ENCODE assay signal across 31 cellular contexts in the genomic region with DNA sequence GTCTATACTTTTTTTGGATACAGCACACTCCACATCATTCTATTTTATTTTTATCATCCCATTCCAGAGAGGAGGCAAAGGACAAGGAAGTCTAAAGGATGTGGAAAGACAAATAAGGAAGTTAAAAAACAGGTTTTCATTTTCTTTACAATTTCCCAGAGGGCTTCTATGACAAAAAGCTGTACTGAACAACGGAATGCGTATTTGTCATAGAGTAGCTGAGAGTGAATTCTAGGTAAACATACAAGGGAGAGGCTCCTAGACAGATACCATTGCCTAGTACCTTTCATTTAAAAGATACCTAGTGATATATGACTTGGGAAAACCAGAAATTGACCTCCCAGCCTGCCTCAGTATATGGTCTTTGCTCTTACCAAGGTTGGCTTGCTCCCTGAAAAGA.
"Had no signal": no experiment of that assay in that cellular context is flagged by ENCODE, and none has a peak within 500 bp of the region (broad histone marks: within the 10 kb centered on the region; RNA-seq: fewer than 3 reads in every experiment).

No MANE protein-coding gene starts in this region.

- H3K27me3 Mint-ChIP-seq: activated CD8-positive, alpha-beta memory T cell treated with anti-CD3 and anti-CD28 coated beads, Interleukin-2, amount 10 ng/mL, durations not matched to agents 7 days and 5 days; activated naive CD8-positive, alpha-beta T cell; activated T-cell treated with anti-CD3 and anti-CD28 coated beads, Interleukin-2, amount 50 U/mL, for 24 hours; brain had no signal

- DNase-seq: activated CD4-positive, alpha-beta T cell treated with anti-CD3 and anti-CD28 coated beads for 48 hours; activated CD4-positive, alpha-beta T cell treated with anti-CD3 and anti-CD28 coated beads, Interleukin-2, amount 50 U/mL, for 4 hours; activated CD4-positive, CD25-positive, alpha-beta regulatory T cell treated with anti-CD3 and anti-CD28 coated beads, Interleukin-2, amount 50 U/mL, for 72 hours; activated CD8-positive, alpha-beta memory T cell treated with anti-CD3 and anti-CD28 coated beads, Interleukin-2, amount 10 ng/mL, durations not matched to agents 7 days and 5 days; activated CD8-positive, alpha-beta T cell treated with anti-CD3 and anti-CD28 coated beads, Interleukin-2, amount 10 ng/mL, durations not matched to agents 7 days and 5 days; activated effector memory CD4-positive, alpha-beta T cell treated with anti-CD3 and anti-CD28 coated beads, Interleukin-2, amount 50 U/mL, for 16 hours; activated naive CD4-positive, alpha-beta T cell treated with anti-CD3 and anti-CD28 coated beads for 36 hours; activated T-cell treated with anti-CD3 and anti-CD28 coated beads, Interleukin-2, amount 50 U/mL, for 24 hours; amygdala; IMR-90; Kasumi-1; KBM-7; NCI-H1105 treated with DMSO at 0.1 percent for 48 hours; NCI-H1436 treated with DMSO at 0.1 percent for 48 hours; NCI-H187 treated with DMSO at 0.1 percent for 48 hours; NCI-H2107; NCI-H2171 treated with DMSO at 0.1 percent for 48 hours; NCI-H226; NCI-H526; NCI-H82; NK-92 treated with Interleukin-12 subunit alpha and Interleukin-12 subunit beta, amount 100 ng/mL, for 24 hours; OCI-M1; Peyer's patch; Right ventricle myocardium superior had no signal

- H3K36me3 Mint-ChIP-seq: brain had no signal

- H3K27ac Mint-ChIP-seq: activated CD8-positive, alpha-beta memory T cell treated with anti-CD3 and anti-CD28 coated beads, Interleukin-2, amount 10 ng/mL, durations not matched to agents 7 days and 5 days; activated CD8-positive, alpha-beta T cell treated with anti-CD3 and anti-CD28 coated beads, Interleukin-2, amount 10 ng/mL, durations not matched to agents 7 days and 5 days; activated naive CD4-positive, alpha-beta T cell treated with anti-CD3 and anti-CD28 coated beads for 36 hours; activated naive CD8-positive, alpha-beta T cell; activated T-cell treated with anti-CD3 and anti-CD28 coated beads, Interleukin-2, amount 50 U/mL, for 24 hours; activated T-helper 1 cell treated with anti-CD3 and anti-CD28 coated beads, Interleukin-12 subunit alpha, Interleukin-12 subunit beta, Interleukin-2, Interleukin-4 antibody, amounts not matched to agents 30 ng/mL and 10 ng/mL and 1 ng/mL, durations not matched to agents 14 hours and 24 hours and 36 hours; brain; T-helper 1 cell treated with Interleukin-12 subunit alpha and Interleukin-12 subunit beta and Interleukin-4 antibody, amounts not matched to agents 30 μg/mL and 1 μg/mL, for 36 hours; WTC11 had no signal

- H3K4me1 Mint-ChIP-seq: activated CD8-positive, alpha-beta memory T cell treated with anti-CD3 and anti-CD28 coated beads, Interleukin-2, amount 10 ng/mL, durations not matched to agents 7 days and 5 days; brain; WTC11 had no signal

- H3K27ac ChIP-seq: cardiac muscle cell, Peyer's patch, RWPE1 had no signal

- H3K4me1 ChIP-seq: Peyer's patch had no signal

- H3K9me3 Mint-ChIP-seq: activated naive CD4-positive, alpha-beta T cell treated with anti-CD3 and anti-CD28 coated beads for 36 hours; activated T-helper 1 cell treated with anti-CD3 and anti-CD28 coated beads, Interleukin-12 subunit alpha, Interleukin-12 subunit beta, Interleukin-2, Interleukin-4 antibody, amounts not matched to agents 30 ng/mL and 10 ng/mL and 1 ng/mL, durations not matched to agents 14 hours and 24 hours and 36 hours had no signal

- H3K9me3 ChIP-seq: Peyer's patch had no signal

- H3K27me3 ChIP-seq: cardiac muscle cell, Peyer's patch had no signal

- H3K36me3 ChIP-seq: cardiac muscle cell, Peyer's patch had no signal

- ATAC-seq: activated CD8-positive, alpha-beta memory T cell treated with anti-CD3 and anti-CD28 coated beads, Interleukin-2, amount 10 ng/mL, durations not matched to agents 7 days and 5 days; activated CD8-positive, alpha-beta T cell treated with anti-CD3 and anti-CD28 coated beads, Interleukin-2, amount 10 ng/mL, durations not matched to agents 7 days and 5 days; WTC11 had no signal

- H3K4me3 ChIP-seq: cardiac muscle cell, Peyer's patch had no signal

- H3K4me3 Mint-ChIP-seq: activated CD8-positive, alpha-beta memory T cell treated with anti-CD3 and anti-CD28 coated beads, Interleukin-2, amount 10 ng/mL, durations not matched to agents 7 days and 5 days; activated CD8-positive, alpha-beta T cell treated with anti-CD3 and anti-CD28 coated beads, Interleukin-2, amount 10 ng/mL, durations not matched to agents 7 days and 5 days; activated naive CD4-positive, alpha-beta T cell treated with anti-CD3 and anti-CD28 coated beads for 36 hours; activated naive CD8-positive, alpha-beta T cell; activated T-cell treated with anti-CD3 and anti-CD28 coated beads, Interleukin-2, amount 50 U/mL, for 24 hours; activated T-helper 1 cell treated with anti-CD3 and anti-CD28 coated beads, Interleukin-12 subunit alpha, Interleukin-12 subunit beta, Interleukin-2, Interleukin-4 antibody, amounts not matched to agents 30 ng/mL and 10 ng/mL and 1 ng/mL, durations not matched to agents 14 hours and 24 hours and 36 hours; brain; T-helper 1 cell treated with Interleukin-12 subunit alpha and Interleukin-12 subunit beta and Interleukin-4 antibody, amounts not matched to agents 30 μg/mL and 1 μg/mL, for 36 hours; WTC11 had no signal
